Comparison of ENCODE assay signal across 21 cellular contexts in the genomic region with DNA sequence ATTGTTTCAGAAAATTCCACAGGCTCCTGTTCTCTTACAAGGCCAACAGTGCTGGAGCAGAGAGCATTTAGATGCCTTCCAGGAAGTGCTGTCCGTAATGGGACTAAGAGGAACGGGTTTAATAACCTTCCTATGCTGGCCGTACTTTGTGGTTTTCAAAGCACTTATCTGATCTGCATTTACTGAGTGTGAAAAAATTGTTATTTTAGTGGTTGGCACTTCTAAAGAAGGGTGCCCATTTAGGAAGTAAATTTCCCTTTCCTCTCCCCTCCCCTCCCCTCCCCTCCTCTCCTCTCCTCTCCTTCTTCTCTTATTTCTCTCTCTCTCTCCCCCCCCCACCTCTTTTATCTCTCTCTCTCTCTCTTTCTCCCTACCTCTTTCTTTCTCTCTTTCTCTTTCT.
DNase-seq lines count a peak whose midpoint lies in the region; ATAC-seq and TF ChIP-seq lines count a peak whose summit lies in the region.
"Had no signal": no experiment of that assay in that cellular context is flagged by ENCODE, and none has a peak within 500 bp of the region (broad histone marks: within the 10 kb centered on the region; RNA-seq: fewer than 3 reads in every experiment).

No MANE protein-coding gene starts in this region.

- H3K36me3 ChIP-seq in neuronal stem cell (replicated peaks in 1 of 2; ENCODE audit: control insufficient read depth in 2 of 2, insufficient read depth in 2 of 2, low read length in 2 of 2) (no peaks in the 10 kb centered on the region), upper lobe of right lung (no peaks in the 10 kb centered on the region)
- H3K36me3 ChIP-seq: tibial nerve, WERI-Rb-1 had no signal

- no peak overlapping the region for H2BK12ac ChIP-seq in neuronal stem cell (ENCODE audit: low read length)

- H3K9ac ChIP-seq in neuronal stem cell (ENCODE audit: low read depth, low read length, poor library complexity), result no peak overlapping the region

- no peak overlapping the region for H2BK120ac ChIP-seq in neuronal stem cell (ENCODE audit: low read depth, low read length)

- ATAC-seq in GM19023 (IDR thresholded peaks at IDR 0.05; ENCODE audit: unreplicated experiment) (no peak), upper lobe of right lung (no peak)
- no peak for ATAC-seq in stimulated activated naive CD8-positive, alpha-beta T cell treated with anti-CD3 and anti-CD28 coated beads, Interleukin-15, amount 100 ng/mL, for 72 hours
- ATAC-seq: body of pancreas; psoas muscle; stimulated activated memory B cell treated with anti-CD40 and anti-IgM and Interleukin-4, amounts not matched to agents 10 μg/mL and 1 μg/mL and 100 μg/mL, for 72 hours had no signal

- H3K18ac ChIP-seq in neuronal stem cell (ENCODE audit: low read length), result no peak overlapping the region

- no peak overlapping the region for H3K4ac ChIP-seq in neuronal stem cell (ENCODE audit: low read length)

- H4K8ac ChIP-seq in neuronal stem cell (ENCODE audit: low read depth, low read length), result no peak overlapping the region

- no peaks in the 10 kb centered on the region for H3K27me3 Mint-ChIP-seq in stimulated activated naive CD8-positive, alpha-beta T cell treated with anti-CD3 and anti-CD28 coated beads, Interleukin-15, amount 100 ng/mL, for 72 hours
- H3K27me3 Mint-ChIP-seq: activated CD4-positive, alpha-beta memory T cell treated with anti-CD3 and anti-CD28 coated beads for 36 hours; activated naive CD4-positive, alpha-beta T cell treated with anti-CD3 and anti-CD28 coated beads, Interleukin-2, amount 50 U/mL, for 24 hours; memory B cell; stimulated activated memory B cell treated with anti-CD40 and anti-IgM and Interleukin-4, amounts not matched to agents 10 μg/mL and 1 μg/mL and 100 μg/mL, for 72 hours had no signal

- no peaks in the 10 kb centered on the region for H3K79me1 ChIP-seq in neuronal stem cell (ENCODE audit: low read depth, low read length)

- H2BK15ac ChIP-seq in neuronal stem cell (ENCODE audit: low read length), result no peak overlapping the region

- no peak overlapping the region for H3K23ac ChIP-seq in neuronal stem cell (ENCODE audit: low read depth, low read length, poor library complexity)

- peak overlapping the region in 1 of 2 donors; percentile 16 for H3K4me3 ChIP-seq in neuronal stem cell (ENCODE audit: low read length in 2 of 2)
- no peak overlapping the region for H3K4me3 ChIP-seq in upper lobe of right lung
- H3K4me3 ChIP-seq: body of pancreas, psoas muscle, tibial nerve had no signal

- H3K27me3 ChIP-seq in neuronal stem cell (ENCODE audit: control insufficient read depth in 3 of 3, insufficient read depth in 3 of 3, low read depth in 1 of 3, low read length in 3 of 3) (peaks cover 0 to 12% (median 0%) of the 10 kb centered on the region in 3 experiments), upper lobe of right lung (no peaks in the 10 kb centered on the region)
- H3K27me3 ChIP-seq: body of pancreas, tibial nerve had no signal

- H2AK5ac ChIP-seq in neuronal stem cell (ENCODE audit: low read depth, low read length), result no peak overlapping the region

- H3K9me3 ChIP-seq in neuronal stem cell (replicated peaks in 1 of 2; ENCODE audit: control insufficient read depth in 2 of 2, insufficient read depth in 1 of 2, low read depth in 1 of 2, low read length in 2 of 2) (no peaks in the 10 kb centered on the region), upper lobe of right lung (no peaks in the 10 kb centered on the region)
- H3K9me3 ChIP-seq: body of pancreas, psoas muscle, tibial nerve had no signal

- H2BK5ac ChIP-seq in neuronal stem cell (ENCODE audit: low read length), result no peak overlapping the region

- peak; percentile 35 for DNase-seq in NCI-H2107 treated with DMSO at 0.1 percent for 48 hours (lab: John Stamatoyannopoulos, UW; ENCODE audit: unreplicated experiment)
- DNase-seq in NCI-H2107 (lab: John Stamatoyannopoulos, UW), result no peak
- peak; percentile 18 to 55 for DNase-seq in NOMO-1 (lab: John Stamatoyannopoulos, UW; ENCODE audit: unreplicated experiment in 2 of 2)
- DNase-seq in amniotic epithelial cell (ENCODE audit: low read depth), result peak; percentile 43
- DNase-seq in neuronal stem cell (ENCODE audit: low spot score), result no peak
- DNase-seq in upper lobe of right lung, result no peak
- DNase-seq in stimulated activated naive CD8-positive, alpha-beta T cell treated with anti-CD3 and anti-CD28 coated beads, Interleukin-15, amount 100 ng/mL, for 72 hours, result no peak
- DNase-seq: activated CD4-positive, alpha-beta memory T cell treated with anti-CD3 and anti-CD28 coated beads for 36 hours; activated T-cell treated with anti-CD3 and anti-CD28 coated beads, Interleukin-2, amount 50 U/mL, for 48 hours; body of pancreas; KG1; kidney; NCI-H774; psoas muscle; WERI-Rb-1 had no signal

- peak overlapping the region; percentile 70 for H2AFZ ChIP-seq in neuronal stem cell (ENCODE audit: low read length)

- H3K4me2 ChIP-seq in neuronal stem cell (ENCODE audit: insufficient read depth, low read length, poor library complexity, severe bottlenecking), result no peak overlapping the region

- WGBS in neuronal stem cell (ENCODE audit: extremely low coverage in 2 of 2, insufficient read length in 2 of 2, insufficient replicate concordance in 1 of 2), 2 donors, result no CpG with 5 or more reads among the region's 3 CpGs

- H3K4me1 Mint-ChIP-seq in stimulated activated naive CD8-positive, alpha-beta T cell treated with anti-CD3 and anti-CD28 coated beads, Interleukin-15, amount 100 ng/mL, for 72 hours, result peaks cover 14% of the 10 kb centered on the region
- H3K4me1 Mint-ChIP-seq: nephron had no signal

- H4K91ac ChIP-seq in neuronal stem cell (ENCODE audit: low read depth, low read length, poor library complexity), result no peak overlapping the region

- no peak overlapping the region for H3K14ac ChIP-seq in neuronal stem cell (ENCODE audit: low read length)

- TF ChIP-seq CTCF in upper lobe of right lung (IDR thresholded peaks at IDR 0.05), result no peak

- H3K4me3 Mint-ChIP-seq in stimulated activated naive CD8-positive, alpha-beta T cell treated with anti-CD3 and anti-CD28 coated beads, Interleukin-15, amount 100 ng/mL, for 72 hours, result no peak overlapping the region
- H3K4me3 Mint-ChIP-seq: activated CD4-positive, alpha-beta memory T cell treated with anti-CD3 and anti-CD28 coated beads for 36 hours; activated naive CD4-positive, alpha-beta T cell treated with anti-CD3 and anti-CD28 coated beads, Interleukin-2, amount 50 U/mL, for 24 hours; memory B cell; nephron; stimulated activated memory B cell treated with anti-CD40 and anti-IgM and Interleukin-4, amounts not matched to agents 10 μg/mL and 1 μg/mL and 100 μg/mL, for 72 hours had no signal

- H3K9me3 Mint-ChIP-seq in stimulated activated naive CD8-positive, alpha-beta T cell treated with anti-CD3 and anti-CD28 coated beads, Interleukin-15, amount 100 ng/mL, for 72 hours, result no peaks in the 10 kb centered on the region
- H3K9me3 Mint-ChIP-seq: activated CD4-positive, alpha-beta memory T cell treated with anti-CD3 and anti-CD28 coated beads for 36 hours; activated naive CD4-positive, alpha-beta T cell treated with anti-CD3 and anti-CD28 coated beads, Interleukin-2, amount 50 U/mL, for 24 hours; memory B cell; nephron; stimulated activated memory B cell treated with anti-CD40 and anti-IgM and Interleukin-4, amounts not matched to agents 10 μg/mL and 1 μg/mL and 100 μg/mL, for 72 hours had no signal

- no peak overlapping the region for H3K27ac ChIP-seq in neuronal stem cell (replicated peaks; ENCODE audit: low read length)
- H3K27ac ChIP-seq in upper lobe of right lung, result no peak overlapping the region
- H3K27ac ChIP-seq: body of pancreas, psoas muscle, tibial nerve, WERI-Rb-1 had no signal

- intact Hi-C loops in upper lobe of right lung (cut with DNase I), result no loop called here

- H3K27ac Mint-ChIP-seq in stimulated activated naive CD8-positive, alpha-beta T cell treated with anti-CD3 and anti-CD28 coated beads, Interleukin-15, amount 100 ng/mL, for 72 hours, result no peak overlapping the region
- H3K27ac Mint-ChIP-seq: activated CD4-positive, alpha-beta memory T cell treated with anti-CD3 and anti-CD28 coated beads for 36 hours; activated naive CD4-positive, alpha-beta T cell treated with anti-CD3 and anti-CD28 coated beads, Interleukin-2, amount 50 U/mL, for 24 hours; memory B cell; stimulated activated memory B cell treated with anti-CD40 and anti-IgM and Interleukin-4, amounts not matched to agents 10 μg/mL and 1 μg/mL and 100 μg/mL, for 72 hours had no signal

- H3K4me1 ChIP-seq in neuronal stem cell (ENCODE audit: control insufficient read depth in 2 of 2, insufficient read depth in 1 of 2, low read depth in 1 of 2, low read length in 2 of 2) (peaks cover 9 to 10% of the 10 kb centered on the region in 2 donors), upper lobe of right lung (no peaks in the 10 kb centered on the region)
- H3K4me1 ChIP-seq: body of pancreas, psoas muscle, tibial nerve had no signal

Comparison
In these comparisons a context has a peak if more than half of its experiments do, and no peak if none do; other contexts are left out.
1. DNase-seq: peak in NCI-H2107 treated with DMSO at 0.1 percent for 48 hours (single experiment), NOMO-1 (2 of 2) and amniotic epithelial cell (single experiment); none in NCI-H2107 (single experiment), neuronal stem cell (single experiment), upper lobe of right lung (single experiment) and stimulated activated naive CD8-positive, alpha-beta T cell treated with anti-CD3 and anti-CD28 coated beads, Interleukin-15, amount 100 ng/mL, for 72 hours (0 of 2).